Comparison of ENCODE assay signal across 22 cellular contexts in the genomic region with DNA sequence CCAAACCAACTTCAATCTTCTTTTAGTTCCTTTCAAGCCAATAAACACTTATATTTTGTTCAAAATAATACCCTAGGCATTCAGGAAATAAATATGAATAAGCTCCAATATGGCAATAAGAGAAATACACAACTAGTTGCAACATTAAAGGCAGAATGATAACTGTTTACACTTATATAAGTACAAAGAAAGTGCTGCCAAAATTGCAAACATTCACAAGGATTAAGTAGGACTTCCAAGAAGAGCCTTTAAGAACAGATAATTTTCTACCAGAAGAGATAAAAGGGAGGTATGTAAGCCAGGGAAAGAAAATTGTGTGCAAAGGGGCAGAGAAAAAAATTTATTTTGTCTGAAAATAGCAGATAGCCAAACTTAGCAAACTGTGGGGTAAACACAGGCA.
"Had no signal": no experiment of that assay in that cellular context is flagged by ENCODE, and none has a peak within 500 bp of the region (broad histone marks: within the 10 kb centered on the region; RNA-seq: fewer than 3 reads in every experiment).

No MANE protein-coding gene starts in this region.

- H3K4me1 ChIP-seq: breast epithelium, left lung, prostate gland, suprapubic skin, tibial nerve had no signal

- H3K4me2 ChIP-seq: hepatocyte had no signal

- DNase-seq: activated CD4-positive, alpha-beta T cell treated with anti-CD3 and anti-CD28 coated beads for 1 hour; activated gamma-delta T cell; activated T-cell treated with anti-CD3 and anti-CD28 coated beads for 4 hours; amniotic stem cell; effector memory CD4-positive, alpha-beta T cell; glutamatergic neuron; immature natural killer cell; kidney glomerular epithelial cell; left lung; ovary; stimulated activated CD4-positive, alpha-beta T cell treated with anti-CD3 and anti-CD28 coated beads, Interleukin-4, amount 100 ng/mL, for 24 hours had no signal

- H2AFZ ChIP-seq: hepatocyte had no signal

- H3K36me3 Mint-ChIP-seq: activated naive CD4-positive, alpha-beta T cell treated with anti-CD3 and anti-CD28 coated beads, Interleukin-2, amount 50 U/mL, for 72 hours; naive thymus-derived CD8-positive, alpha-beta T cell had no signal

- H3K4me3 ChIP-seq: breast epithelium, hepatocyte, left lung, lung, ovary, prostate gland, suprapubic skin, tibial nerve had no signal

- H3K36me3 ChIP-seq: breast epithelium, left lung, neutrophil, ovary, prostate gland, suprapubic skin, tibial nerve had no signal

- H3K9me3 ChIP-seq: left lung, neutrophil, ovary, prostate gland, suprapubic skin, tibial nerve had no signal

- H3K27me3 ChIP-seq: breast epithelium, hepatocyte, left lung, neutrophil, ovary, suprapubic skin, tibial nerve had no signal

- H3K79me2 ChIP-seq: hepatocyte had no signal

- ATAC-seq: esophagus mucosa, left lung had no signal

- H3K9me3 Mint-ChIP-seq: activated naive CD4-positive, alpha-beta T cell treated with anti-CD3 and anti-CD28 coated beads, Interleukin-2, amount 50 U/mL, for 72 hours; central memory CD8-positive, alpha-beta T cell; naive thymus-derived CD8-positive, alpha-beta T cell had no signal

- H3K27ac ChIP-seq: breast epithelium, hepatocyte, left lung, neutrophil, ovary, prostate gland, suprapubic skin had no signal
